ENCODE assay signal across 26 cellular contexts in the genomic region with DNA sequence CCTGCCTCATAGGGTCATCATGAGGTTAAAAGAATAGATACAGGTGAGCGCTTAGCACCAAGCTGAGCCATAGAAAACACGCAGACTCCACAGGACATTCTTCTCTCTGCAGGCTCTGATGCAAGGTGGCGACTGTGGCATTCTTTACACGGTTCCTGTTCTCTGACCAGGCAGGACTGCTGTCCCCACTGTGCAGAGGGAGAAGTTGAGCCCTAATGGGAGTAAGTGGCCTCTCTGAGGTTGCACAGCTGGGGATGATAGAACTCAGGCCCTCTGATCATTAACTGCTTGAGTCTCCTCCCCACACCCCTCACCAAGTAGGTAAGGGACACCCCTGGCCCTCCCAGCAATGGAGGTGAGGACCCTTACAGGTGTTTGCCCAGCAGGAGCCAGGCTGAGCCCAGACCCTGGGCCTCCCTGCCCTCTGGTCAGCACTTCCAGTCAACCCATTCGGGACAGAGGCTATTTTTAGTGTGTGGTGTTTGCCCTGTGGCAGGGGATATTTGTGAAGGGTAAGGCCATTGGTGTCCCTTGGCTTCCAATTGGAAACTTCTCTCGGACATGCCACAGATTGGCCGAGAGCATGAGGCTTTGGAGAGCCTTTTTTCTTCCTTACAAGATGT.
"Had no signal": no experiment of that assay in that cellular context is flagged by ENCODE, and none has a peak within 500 bp of the region (broad histone marks: within the 10 kb centered on the region; RNA-seq: fewer than 3 reads in every experiment).

No MANE protein-coding gene starts in this region.

- H3K4me1 Mint-ChIP-seq: activated CD4-positive, alpha-beta T cell treated with anti-CD3 and anti-CD28 coated beads, Interleukin-2, amount 10 ng/mL, durations not matched to agents 7 days and 5 days; activated CD8-positive, alpha-beta memory T cell treated with anti-CD3 and anti-CD28 coated beads, Interleukin-2, amount 10 ng/mL, durations not matched to agents 7 days and 5 days had no signal

- H3K9me3 Mint-ChIP-seq: activated CD4-positive, alpha-beta T cell treated with anti-CD3 and anti-CD28 coated beads, Interleukin-2, amount 10 ng/mL, durations not matched to agents 7 days and 5 days; activated CD8-positive, alpha-beta T cell treated with anti-CD3 and anti-CD28 coated beads for 36 hours; activated naive CD4-positive, alpha-beta T cell treated with anti-CD3 and anti-CD28 coated beads, Interleukin-2, amount 50 U/mL, for 24 hours; nephron progenitor cell had no signal

- H3K27ac Mint-ChIP-seq: activated CD4-positive, alpha-beta T cell treated with anti-CD3 and anti-CD28 coated beads, Interleukin-2, amount 10 ng/mL, durations not matched to agents 7 days and 5 days; activated CD8-positive, alpha-beta memory T cell treated with anti-CD3 and anti-CD28 coated beads, Interleukin-2, amount 10 ng/mL, durations not matched to agents 7 days and 5 days; activated CD8-positive, alpha-beta T cell treated with anti-CD3 and anti-CD28 coated beads for 36 hours; activated naive CD4-positive, alpha-beta T cell treated with anti-CD3 and anti-CD28 coated beads, Interleukin-2, amount 50 U/mL, for 24 hours; nephron progenitor cell; T-helper 17 cell had no signal

- H3K4me1 ChIP-seq: parathyroid adenoma had no signal

- H2AFZ ChIP-seq: parathyroid adenoma had no signal

- H3K9ac ChIP-seq: parathyroid adenoma had no signal

- DNase-seq: activated CD4-positive, alpha-beta T cell treated with anti-CD3 and anti-CD28 coated beads, Interleukin-2, amount 10 ng/mL, durations not matched to agents 7 days and 5 days; activated CD8-positive, alpha-beta memory T cell treated with anti-CD3 and anti-CD28 coated beads, Interleukin-2, amount 10 ng/mL, durations not matched to agents 7 days and 5 days; activated gamma-delta T cell treated with Interleukin-2 at 50 U/mL for 16 hours; activated T-cell treated with anti-CD3 and anti-CD28 coated beads for 4 hours; anterior cingulate cortex; effector CD4-positive, alpha-beta T cell; erythroblast; foreskin fibroblast; heart right ventricle; islet precursor cell; left colon; lower lobe of right lung; mucosa of descending colon; nephron progenitor cell; nucleus accumbens; stimulated activated CD4-positive, alpha-beta T cell treated with anti-CD3 and anti-CD28 coated beads, Interleukin-2, amount 100 ng/mL, for 48 hours; stimulated activated naive CD4-positive, alpha-beta T cell; T-helper 17 cell had no signal

- H3K36me3 ChIP-seq: cardiac muscle cell, heart right ventricle, lower lobe of right lung, thoracic aorta had no signal

- H3K36me3 Mint-ChIP-seq: activated CD8-positive, alpha-beta memory T cell treated with anti-CD3 and anti-CD28 coated beads, Interleukin-2, amount 10 ng/mL, durations not matched to agents 7 days and 5 days; activated naive CD4-positive, alpha-beta T cell treated with anti-CD3 and anti-CD28 coated beads, Interleukin-2, amount 50 U/mL, for 24 hours had no signal

- H3K27me3 ChIP-seq: body of pancreas, cardiac muscle cell had no signal

- H3K4me2 ChIP-seq: smooth muscle cell had no signal

- H3K4me3 Mint-ChIP-seq: activated CD4-positive, alpha-beta T cell treated with anti-CD3 and anti-CD28 coated beads, Interleukin-2, amount 10 ng/mL, durations not matched to agents 7 days and 5 days; activated CD8-positive, alpha-beta memory T cell treated with anti-CD3 and anti-CD28 coated beads, Interleukin-2, amount 10 ng/mL, durations not matched to agents 7 days and 5 days; activated CD8-positive, alpha-beta T cell treated with anti-CD3 and anti-CD28 coated beads for 36 hours; activated naive CD4-positive, alpha-beta T cell treated with anti-CD3 and anti-CD28 coated beads, Interleukin-2, amount 50 U/mL, for 24 hours; nephron progenitor cell; T-helper 17 cell had no signal

- H3K9me3 ChIP-seq: body of pancreas, lower lobe of right lung, mucosa of descending colon, thoracic aorta had no signal

- H3K4me3 ChIP-seq: body of pancreas, cardiac muscle cell, heart right ventricle, lower lobe of right lung, mucosa of descending colon, smooth muscle cell, thoracic aorta had no signal

- H3K27ac ChIP-seq: body of pancreas, cardiac muscle cell, heart right ventricle, lower lobe of right lung, parathyroid adenoma, thoracic aorta had no signal

- ATAC-seq: activated CD4-positive, CD25-positive, alpha-beta regulatory T cell treated with anti-CD3 and anti-CD28 coated beads, Interleukin-2, amount 50 U/mL, for 24 hours; activated CD8-positive, alpha-beta memory T cell treated with anti-CD3 and anti-CD28 coated beads, Interleukin-2, amount 10 ng/mL, durations not matched to agents 7 days and 5 days; body of pancreas; left colon; lower lobe of right lung; mucosa of descending colon; T-helper 17 cell had no signal
